25 cellular contexts compared by ENCODE assay signal in the genomic region with DNA sequence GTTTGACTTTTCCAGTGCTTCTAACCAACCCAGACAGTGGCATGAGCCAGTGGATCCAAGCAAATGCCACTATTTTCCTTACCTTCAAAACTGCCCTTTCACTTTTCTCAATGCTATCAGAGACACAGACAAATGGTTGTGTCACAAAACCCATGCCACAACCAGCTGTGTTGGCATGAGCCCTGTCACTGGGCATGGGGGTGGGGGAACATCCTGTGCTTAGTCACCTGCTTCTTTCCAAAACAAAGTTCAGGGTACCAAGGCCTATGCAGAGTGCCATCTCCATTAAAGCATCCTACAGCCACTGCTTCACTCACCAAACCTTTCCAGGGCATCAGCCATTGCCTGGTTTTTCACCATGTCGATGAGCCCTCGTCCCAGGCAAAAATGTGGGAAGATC. TPM values are rescaled to one million over a fixed set of nuclear protein-coding genes. Genes with fewer than 3 reads are reported as not detected.
A peak's percentile ranks its signal among the peaks of the same experiment; 100 is the strongest.
DNase-seq lines count a peak whose midpoint lies in the region; ATAC-seq and TF ChIP-seq lines count a peak whose summit lies in the region.
"Had no signal": no experiment of that assay in that cellular context is flagged by ENCODE, and none has a peak within 500 bp of the region (broad histone marks: within the 10 kb centered on the region; RNA-seq: fewer than 3 reads in every experiment).

No MANE protein-coding gene starts in this region.

- no TSS peak for BruUV-seq in A673 (replicated peaks; lab: Mats Ljungman, UMichigan)

- ATAC-seq in right lobe of liver, result peak; percentile 16 to 65 (median 28)
- peak in 1 of 2 donors; percentile 31 for ATAC-seq in stimulated activated naive B cell treated with anti-CD40 and anti-IgM and Interleukin-4, amounts not matched to agents 10 μg/mL and 1 μg/mL and 100 μg/mL, for 72 hours (replicated peaks)
- ATAC-seq: gastroesophageal sphincter, K562 had no signal

- H3K27ac Mint-ChIP-seq in activated naive CD4-positive, alpha-beta T cell treated with anti-CD3 and anti-CD28 coated beads, Interleukin-2, amount 10 ng/mL, durations not matched to agents 7 days and 5 days, result no peak overlapping the region
- H3K27ac Mint-ChIP-seq in stimulated activated naive B cell treated with anti-CD40 and anti-IgM and Interleukin-4, amounts not matched to agents 10 μg/mL and 1 μg/mL and 100 μg/mL, for 72 hours, result peak overlapping the region; percentile 53
- H3K27ac Mint-ChIP-seq in activated T-helper 2 cell treated with anti-CD3 and anti-CD28 coated beads, Interferon-gamma antibody, Interleukin-2, Interleukin-4, amounts not matched to agents 10 μg/mL and 5 μg/mL and 100 μg/mL, durations not matched to agents 14 hours and 24 hours and 36 hours, result no peak overlapping the region
- H3K27ac Mint-ChIP-seq: activated naive CD8-positive, alpha-beta T cell; endodermal cell had no signal

- no peaks in the 10 kb centered on the region for H3K4me1 Mint-ChIP-seq in activated naive CD4-positive, alpha-beta T cell treated with anti-CD3 and anti-CD28 coated beads, Interleukin-2, amount 10 ng/mL, durations not matched to agents 7 days and 5 days
- peaks cover 3 to 5% of the 10 kb centered on the region in 2 donors for H3K4me1 Mint-ChIP-seq in stimulated activated naive B cell treated with anti-CD40 and anti-IgM and Interleukin-4, amounts not matched to agents 10 μg/mL and 1 μg/mL and 100 μg/mL, for 72 hours
- no peaks in the 10 kb centered on the region for H3K4me1 Mint-ChIP-seq in activated T-helper 2 cell treated with anti-CD3 and anti-CD28 coated beads, Interferon-gamma antibody, Interleukin-2, Interleukin-4, amounts not matched to agents 10 μg/mL and 5 μg/mL and 100 μg/mL, durations not matched to agents 14 hours and 24 hours and 36 hours (ENCODE audit: low read depth)

- no peaks in the 10 kb centered on the region for H3K9me3 ChIP-seq in right lobe of liver
- H3K9me3 ChIP-seq in A673 (ENCODE audit: low read depth, low read length, poor library complexity, severe bottlenecking), result no peaks in the 10 kb centered on the region
- H3K9me3 ChIP-seq: gastroesophageal sphincter, HAP-1, MG63, testis had no signal

- CTCF ChIA-PET in activated naive CD4-positive, alpha-beta T cell treated with anti-CD3 and anti-CD28 coated beads, Interleukin-2, amount 10 ng/mL, durations not matched to agents 7 days and 5 days (lab: Charles Lee), result no interaction called here
- CTCF ChIA-PET in A673 (lab: Charles Lee), result no interaction called here

- DNase-seq in activated naive CD4-positive, alpha-beta T cell treated with anti-CD3 and anti-CD28 coated beads, Interleukin-2, amount 50 U/mL, for 16 hours, result peak; percentile 14
- no peak for DNase-seq in activated naive CD4-positive, alpha-beta T cell treated with anti-CD3 and anti-CD28 coated beads, Interleukin-2, amount 10 ng/mL, durations not matched to agents 7 days and 5 days
- DNase-seq in RKO (ENCODE audit: low spot score), result peak; percentile 11
- peak in 1 of 3 donors; percentile 38 for DNase-seq in right lobe of liver
- DNase-seq in stimulated activated naive B cell treated with anti-CD40 and anti-IgM and Interleukin-4, amounts not matched to agents 10 μg/mL and 1 μg/mL and 100 μg/mL, for 72 hours, result no peak
- no peak for DNase-seq in dorsolateral prefrontal cortex
- DNase-seq in activated T-helper 2 cell treated with anti-CD3 and anti-CD28 coated beads, Interferon-gamma antibody, Interleukin-2, Interleukin-4, amounts not matched to agents 10 μg/mL and 5 μg/mL and 100 μg/mL, durations not matched to agents 14 hours and 24 hours and 36 hours (ENCODE audit: low spot score), result no peak
- DNase-seq in A673 (ENCODE audit: low spot score), result no peak
- DNase-seq: activated CD4-positive, CD25-positive, alpha-beta regulatory T cell; central memory CD4-positive, alpha-beta T cell; endodermal cell; MG63; NCI-H2029 treated with DMSO at 0.1 percent for 48 hours; NCI-H2227 treated with DMSO at 0.1 percent for 48 hours; NCI-H748 treated with DMSO at 0.1 percent for 48 hours; posterior cingulate gyrus; T-helper 1 cell; testis had no signal

- no peak overlapping the region for H3K4me3 ChIP-seq in right lobe of liver
- no peak overlapping the region for H3K4me3 ChIP-seq in dorsolateral prefrontal cortex
- H3K4me3 ChIP-seq in A673 (ENCODE audit: low read depth, low read length, poor library complexity, severe bottlenecking), result no peak overlapping the region
- H3K4me3 ChIP-seq: gastroesophageal sphincter, HAP-1, hepatocyte, K562, MG63, testis had no signal

- no peak overlapping the region for H3K4me3 Mint-ChIP-seq in activated naive CD4-positive, alpha-beta T cell treated with anti-CD3 and anti-CD28 coated beads, Interleukin-2, amount 10 ng/mL, durations not matched to agents 7 days and 5 days
- H3K4me3 Mint-ChIP-seq in stimulated activated naive B cell treated with anti-CD40 and anti-IgM and Interleukin-4, amounts not matched to agents 10 μg/mL and 1 μg/mL and 100 μg/mL, for 72 hours, result no peak overlapping the region
- H3K4me3 Mint-ChIP-seq in activated T-helper 2 cell treated with anti-CD3 and anti-CD28 coated beads, Interferon-gamma antibody, Interleukin-2, Interleukin-4, amounts not matched to agents 10 μg/mL and 5 μg/mL and 100 μg/mL, durations not matched to agents 14 hours and 24 hours and 36 hours (ENCODE audit: low read depth), result no peak overlapping the region
- H3K4me3 Mint-ChIP-seq: activated naive CD8-positive, alpha-beta T cell; endodermal cell had no signal

- POLR2A ChIA-PET in A673 (lab: Charles Lee; ENCODE audit: low non-redundant PET), result no interaction called here

- no peak overlapping the region for H3K27ac ChIP-seq in right lobe of liver
- H3K27ac ChIP-seq in dorsolateral prefrontal cortex, result no peak overlapping the region
- no peak overlapping the region for H3K27ac ChIP-seq in A673 (ENCODE audit: low read depth, low read length, poor library complexity, severe bottlenecking)
- H3K27ac ChIP-seq: C4-2B, hepatocyte, RWPE1, testis had no signal

- H3K36me3 Mint-ChIP-seq in activated naive CD4-positive, alpha-beta T cell treated with anti-CD3 and anti-CD28 coated beads, Interleukin-2, amount 10 ng/mL, durations not matched to agents 7 days and 5 days, result no peaks in the 10 kb centered on the region
- peaks cover 16 to 25% of the 10 kb centered on the region in 2 donors for H3K36me3 Mint-ChIP-seq in stimulated activated naive B cell treated with anti-CD40 and anti-IgM and Interleukin-4, amounts not matched to agents 10 μg/mL and 1 μg/mL and 100 μg/mL, for 72 hours
- no peaks in the 10 kb centered on the region for H3K36me3 Mint-ChIP-seq in activated T-helper 2 cell treated with anti-CD3 and anti-CD28 coated beads, Interferon-gamma antibody, Interleukin-2, Interleukin-4, amounts not matched to agents 10 μg/mL and 5 μg/mL and 100 μg/mL, durations not matched to agents 14 hours and 24 hours and 36 hours (ENCODE audit: low read depth)

- intact Hi-C loops in right lobe of liver (cut with DNase I), result no loop called here
- intact Hi-C loops in dorsolateral prefrontal cortex (cut with DNase I), result no loop called here
- intact Hi-C loops in activated T-helper 2 cell treated with anti-CD3 and anti-CD28 coated beads, Interferon-gamma antibody, Interleukin-2, Interleukin-4, amounts not matched to agents 10 μg/mL and 5 μg/mL and 100 μg/mL, durations not matched to agents 14 hours and 24 hours and 36 hours (cut with micrococcal nuclease), result no loop called here
- intact Hi-C loops in A673 (cut with micrococcal nuclease; ENCODE audit: unreplicated experiment), result no loop called here

- peaks cover 15 to 100% (median 62%) of the 10 kb centered on the region in 4 donors for H3K36me3 ChIP-seq in right lobe of liver
- no peaks in the 10 kb centered on the region for H3K36me3 ChIP-seq in A673 (ENCODE audit: insufficient read depth, low read length, poor library complexity, severe bottlenecking)
- H3K36me3 ChIP-seq: HAP-1, MG63 had no signal

- no peaks in the 10 kb centered on the region for H3K4me1 ChIP-seq in right lobe of liver
- H3K4me1 ChIP-seq in A673 (ENCODE audit: insufficient read depth, low read length, poor library complexity, severe bottlenecking), result no peaks in the 10 kb centered on the region
- H3K4me1 ChIP-seq: gastroesophageal sphincter, HAP-1 had no signal

- TF ChIP-seq CTCF in right lobe of liver (IDR thresholded peaks at IDR 0.05) (no peak), dorsolateral prefrontal cortex (IDR thresholded peaks at IDR 0.05 in 54 of 56, conservative IDR thresholded peaks at IDR 0.05 in 2 of 56; ENCODE audit: low read depth in 1 of 56, partially characterized antibody in 56 of 56) (no peak), A673 (conservative IDR thresholded peaks at IDR 0.05; ENCODE audit: low read depth, low read length) (no peak)

- H3K27me3 Mint-ChIP-seq in activated naive CD4-positive, alpha-beta T cell treated with anti-CD3 and anti-CD28 coated beads, Interleukin-2, amount 10 ng/mL, durations not matched to agents 7 days and 5 days, result no peaks in the 10 kb centered on the region
- H3K27me3 Mint-ChIP-seq in stimulated activated naive B cell treated with anti-CD40 and anti-IgM and Interleukin-4, amounts not matched to agents 10 μg/mL and 1 μg/mL and 100 μg/mL, for 72 hours, result no peaks in the 10 kb centered on the region
- no peaks in the 10 kb centered on the region for H3K27me3 Mint-ChIP-seq in activated T-helper 2 cell treated with anti-CD3 and anti-CD28 coated beads, Interferon-gamma antibody, Interleukin-2, Interleukin-4, amounts not matched to agents 10 μg/mL and 5 μg/mL and 100 μg/mL, durations not matched to agents 14 hours and 24 hours and 36 hours (ENCODE audit: low read depth)
- H3K27me3 Mint-ChIP-seq: activated naive CD8-positive, alpha-beta T cell had no signal

- 100% methylated on average over 2 of the region's 2 CpGs for WGBS in right lobe of liver (ENCODE audit: insufficient coverage, low coverage, low lambda C conversion rate, missing lambda C conversion rate)

- H3K27me3 ChIP-seq in right lobe of liver (no peaks in the 10 kb centered on the region), dorsolateral prefrontal cortex (no peaks in the 10 kb centered on the region), A673 (replicated peaks; ENCODE audit: insufficient read depth, low read depth, low read length, poor library complexity) (peaks cover 3% of the 10 kb centered on the region)
- H3K27me3 ChIP-seq: gastroesophageal sphincter, hepatocyte, MG63, testis had no signal

- H3K9me3 Mint-ChIP-seq in activated naive CD4-positive, alpha-beta T cell treated with anti-CD3 and anti-CD28 coated beads, Interleukin-2, amount 10 ng/mL, durations not matched to agents 7 days and 5 days, result no peaks in the 10 kb centered on the region
- H3K9me3 Mint-ChIP-seq in stimulated activated naive B cell treated with anti-CD40 and anti-IgM and Interleukin-4, amounts not matched to agents 10 μg/mL and 1 μg/mL and 100 μg/mL, for 72 hours, result no peaks in the 10 kb centered on the region
- H3K9me3 Mint-ChIP-seq in activated T-helper 2 cell treated with anti-CD3 and anti-CD28 coated beads, Interferon-gamma antibody, Interleukin-2, Interleukin-4, amounts not matched to agents 10 μg/mL and 5 μg/mL and 100 μg/mL, durations not matched to agents 14 hours and 24 hours and 36 hours, result no peaks in the 10 kb centered on the region
- H3K9me3 Mint-ChIP-seq: endodermal cell had no signal

- no peak for TF ChIP-seq POLR2A in right lobe of liver (IDR thresholded peaks at IDR 0.05)

RNA-seq across cellular contexts. Expression of gene NIPSNAP3B, which starts 30.1 kb away (rescaled TPM):
- under 1 TPM; 0.29 to 0.99 (median 0.71) TPM for total RNA-seq in right lobe of liver
- 10 to 100 TPM in 99 of 120 experiments, 1 to 10 TPM in 21; 3.9 to 21.5 (median 13.1) TPM for total RNA-seq in dorsolateral prefrontal cortex
- 0.50 and 0.60 TPM in 2 replicates for total RNA-seq in activated T-helper 2 cell treated with anti-CD3 and anti-CD28 coated beads, Interferon-gamma antibody, Interleukin-2, Interleukin-4, amounts not matched to agents 10 μg/mL and 5 μg/mL and 100 μg/mL, durations not matched to agents 14 hours and 24 hours and 36 hours
- 0.48 and 0.75 TPM in 2 replicates for total RNA-seq in A673 (2021)

RNA-seq across cellular contexts. Expression of gene NIPSNAP3A, which starts 46.6 kb away (rescaled TPM):
- total RNA-seq in right lobe of liver, result 10 to 100 TPM; 16.8 to 28.1 (median 22.4) TPM
- total RNA-seq in dorsolateral prefrontal cortex, result 10 to 100 TPM; 13.9 to 29.9 (median 22.9) TPM
- 10.3 and 10.8 TPM in 2 replicates for total RNA-seq in activated T-helper 2 cell treated with anti-CD3 and anti-CD28 coated beads, Interferon-gamma antibody, Interleukin-2, Interleukin-4, amounts not matched to agents 10 μg/mL and 5 μg/mL and 100 μg/mL, durations not matched to agents 14 hours and 24 hours and 36 hours
- 13.6 and 14.7 TPM in 2 replicates for total RNA-seq in A673 (2021)

Comparison
In these comparisons a context has a peak if more than half of its experiments do, and no peak if none do; other contexts are left out.
1. DNase-seq: peak in activated naive CD4-positive, alpha-beta T cell treated with anti-CD3 and anti-CD28 coated beads, Interleukin-2, amount 50 U/mL, for 16 hours (single experiment) and RKO (single experiment); none in activated naive CD4-positive, alpha-beta T cell treated with anti-CD3 and anti-CD28 coated beads, Interleukin-2, amount 10 ng/mL, durations not matched to agents 7 days and 5 days (single experiment), stimulated activated naive B cell treated with anti-CD40 and anti-IgM and Interleukin-4, amounts not matched to agents 10 μg/mL and 1 μg/mL and 100 μg/mL, for 72 hours (single experiment), dorsolateral prefrontal cortex (0 of 10), activated T-helper 2 cell treated with anti-CD3 and anti-CD28 coated beads, Interferon-gamma antibody, Interleukin-2, Interleukin-4, amounts not matched to agents 10 μg/mL and 5 μg/mL and 100 μg/mL, durations not matched to agents 14 hours and 24 hours and 36 hours (single experiment) and A673 (single experiment).